Comparison of ENCODE assay signal across 1 cellular context in the genomic region with DNA sequence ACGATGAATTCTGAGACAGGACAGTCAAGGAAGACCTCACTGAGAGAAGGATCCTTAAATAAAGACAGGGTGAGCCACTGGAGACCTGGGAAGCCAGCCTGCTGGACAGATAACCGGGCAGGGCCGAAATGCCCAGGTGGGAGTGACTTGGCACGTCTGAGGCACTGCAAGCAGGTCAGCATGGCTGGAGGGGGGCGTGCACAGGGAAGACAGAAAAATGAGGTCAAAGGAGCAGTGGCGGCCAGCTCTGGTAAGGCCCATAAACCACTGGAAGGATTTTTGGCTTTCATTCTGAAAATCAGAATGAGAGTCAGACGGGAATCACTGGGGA.
TF ChIP-seq lines count a peak whose summit lies in the region.

No MANE protein-coding gene starts in this region.

TF ChIP-seq in WTC11, 78 proteins besides CTCF, POLR2A, EP300 and RAD21:
- TF ChIP-seq, protein P1, sequence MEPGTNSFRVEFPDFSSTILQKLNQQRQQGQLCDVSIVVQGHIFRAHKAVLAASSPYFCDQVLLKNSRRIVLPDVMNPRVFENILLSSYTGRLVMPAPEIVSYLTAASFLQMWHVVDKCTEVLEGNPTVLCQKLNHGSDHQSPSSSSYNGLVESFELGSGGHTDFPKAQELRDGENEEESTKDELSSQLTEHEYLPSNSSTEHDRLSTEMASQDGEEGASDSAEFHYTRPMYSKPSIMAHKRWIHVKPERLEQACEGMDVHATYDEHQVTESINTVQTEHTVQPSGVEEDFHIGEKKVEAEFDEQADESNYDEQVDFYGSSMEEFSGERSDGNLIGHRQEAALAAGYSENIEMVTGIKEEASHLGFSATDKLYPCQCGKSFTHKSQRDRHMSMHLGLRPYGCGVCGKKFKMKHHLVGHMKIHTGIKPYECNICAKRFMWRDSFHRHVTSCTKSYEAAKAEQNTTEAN (CRISPR knock-in tag; IDR thresholded peaks at IDR 0.05): no peak
- TF ChIP-seq, protein P2, sequence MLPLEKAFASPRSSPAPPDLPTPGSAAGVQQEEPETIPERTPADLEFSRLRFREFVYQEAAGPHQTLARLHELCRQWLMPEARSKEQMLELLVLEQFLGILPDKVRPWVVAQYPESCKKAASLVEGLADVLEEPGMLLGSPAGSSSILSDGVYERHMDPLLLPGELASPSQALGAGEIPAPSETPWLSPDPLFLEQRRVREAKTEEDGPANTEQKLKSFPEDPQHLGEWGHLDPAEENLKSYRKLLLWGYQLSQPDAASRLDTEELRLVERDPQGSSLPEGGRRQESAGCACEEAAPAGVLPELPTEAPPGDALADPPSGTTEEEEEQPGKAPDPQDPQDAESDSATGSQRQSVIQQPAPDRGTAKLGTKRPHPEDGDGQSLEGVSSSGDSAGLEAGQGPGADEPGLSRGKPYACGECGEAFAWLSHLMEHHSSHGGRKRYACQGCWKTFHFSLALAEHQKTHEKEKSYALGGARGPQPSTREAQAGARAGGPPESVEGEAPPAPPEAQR (CRISPR knock-in tag; IDR thresholded peaks at IDR 0.05): no peak
- TF ChIP-seq PRRX2 (CRISPR knock-in tag; IDR thresholded peaks at IDR 0.05) (no peak), TCF7 (CRISPR knock-in tag; IDR thresholded peaks at IDR 0.05; ENCODE audit: low read depth) (no peak), GRHL2 (CRISPR knock-in tag; IDR thresholded peaks at IDR 0.05; ENCODE audit: insufficient replicate concordance, severe bottlenecking) (no peak)
